In the genomic region with DNA sequence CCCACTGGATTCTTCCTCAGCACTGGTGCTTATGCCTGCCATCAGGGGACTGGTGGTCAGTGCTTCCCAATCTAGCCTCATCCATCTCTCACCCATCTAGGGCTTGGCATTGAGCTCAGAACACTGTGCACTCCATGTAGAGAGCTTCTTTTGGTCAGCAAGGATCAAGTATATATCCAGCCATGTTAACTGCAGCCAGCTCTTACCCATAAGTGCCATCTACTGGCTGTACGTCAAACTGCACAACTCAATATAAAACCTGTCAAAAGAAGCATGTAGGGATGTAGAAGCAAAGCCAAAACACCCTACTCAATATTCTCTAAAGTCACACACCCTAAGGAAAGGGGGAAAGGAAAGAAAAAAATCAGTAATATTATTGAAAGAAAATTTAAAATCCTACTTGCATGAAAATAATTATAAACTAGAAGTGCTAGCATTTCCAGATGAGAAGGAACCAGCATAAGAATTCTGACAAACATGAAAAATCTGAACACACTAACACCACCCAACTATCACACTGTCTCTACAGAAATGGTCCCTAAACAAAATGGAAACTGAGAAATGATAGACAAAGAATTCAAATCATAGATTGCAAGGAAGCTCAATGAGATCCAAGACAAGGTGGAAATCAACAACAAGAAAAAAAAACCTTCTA, we compare ENCODE assay signal across 8 cellular contexts.
DNase-seq lines count a peak whose midpoint lies in the region; ATAC-seq and TF ChIP-seq lines count a peak whose summit lies in the region.

No MANE protein-coding gene starts in this region.

- H3K4me3 ChIP-seq in GM12865 (ENCODE audit: low read depth, low read length) (no peak overlapping the region), Loucy (ENCODE audit: low read length, poor library complexity, severe bottlenecking) (no peak overlapping the region), SK-N-MC (no peak overlapping the region), trophoblast cell (ENCODE audit: low read depth, low read length) (no peak overlapping the region)

- H2BK120ac ChIP-seq in trophoblast cell (ENCODE audit: insufficient read depth, low read length, poor library complexity): no peak overlapping the region

- H3K9me2 ChIP-seq in Loucy (replicated peaks; ENCODE audit: low read depth, low read length): no peaks in the 10 kb centered on the region

- H3K23ac ChIP-seq in trophoblast cell (ENCODE audit: low read length): no peak overlapping the region

- no CpG with 5 or more reads among the region's 1 CpG for WGBS in trophoblast cell (ENCODE audit: extremely low coverage, insufficient coverage, insufficient read length)

- H3K79me2 ChIP-seq in Loucy (ENCODE audit: insufficient read depth, low read length): no peaks in the 10 kb centered on the region
- no peaks in the 10 kb centered on the region for H3K79me2 ChIP-seq in trophoblast cell (ENCODE audit: control insufficient read depth, insufficient read depth, low read length, poor library complexity)

- no peak overlapping the region for H3K4ac ChIP-seq in trophoblast cell (ENCODE audit: low read depth, low read length)

- H4K8ac ChIP-seq in trophoblast cell (ENCODE audit: low read depth, low read length): no peak overlapping the region

- no peaks in the 10 kb centered on the region for H3F3A ChIP-seq in Loucy (ENCODE audit: low read depth)

- H3K4me2 ChIP-seq in Loucy (ENCODE audit: low read depth, low read length, poor library complexity, severe bottlenecking) (no peak overlapping the region), trophoblast cell (ENCODE audit: low read length) (no peak overlapping the region)

- H3K18ac ChIP-seq in trophoblast cell (ENCODE audit: low read length): no peak overlapping the region

- no peak overlapping the region for H3K27ac ChIP-seq in SK-N-MC
- no peak overlapping the region for H3K27ac ChIP-seq in trophoblast cell (ENCODE audit: low read depth, low read length)

- H4K12ac ChIP-seq in trophoblast cell (ENCODE audit: low read depth, low read length): no peak overlapping the region

- H3K36me3 ChIP-seq in Loucy (ENCODE audit: insufficient read depth, low read length): no peaks in the 10 kb centered on the region
- no peaks in the 10 kb centered on the region for H3K36me3 ChIP-seq in SK-N-MC (ENCODE audit: insufficient read depth, low read length)
- no peaks in the 10 kb centered on the region for H3K36me3 ChIP-seq in trophoblast cell (ENCODE audit: control insufficient read depth in 1 of 2, insufficient read depth in 2 of 2, low read length in 2 of 2)

- ATAC-seq in HG02571 (IDR thresholded peaks at IDR 0.05; ENCODE audit: unreplicated experiment): peak; percentile 87

- H2AK5ac ChIP-seq in trophoblast cell (ENCODE audit: low read length): no peak overlapping the region

- no peak overlapping the region for H2BK5ac ChIP-seq in trophoblast cell (ENCODE audit: low read depth, low read length, poor library complexity)

- H4K91ac ChIP-seq in trophoblast cell (ENCODE audit: low read depth, low read length): no peak overlapping the region

- peak; percentile 68 for TF ChIP-seq CTCF in GM12865 (IDR thresholded peaks at IDR 0.05; ENCODE audit: insufficient read depth, low read depth, low read length, missing control alignments)
- peak; percentile 81 for TF ChIP-seq CTCF in Loucy (conservative IDR thresholded peaks at IDR 0.05; ENCODE audit: low read length)

- no peak overlapping the region for H2BK12ac ChIP-seq in trophoblast cell (ENCODE audit: low read length)

- no peaks in the 10 kb centered on the region for H4K20me1 ChIP-seq in Loucy (ENCODE audit: insufficient read depth, low read length, poor library complexity, severe bottlenecking)

- no peak overlapping the region for H2AFZ ChIP-seq in Loucy (ENCODE audit: low read length)
- H2AFZ ChIP-seq in trophoblast cell (ENCODE audit: insufficient read depth, low read length, poor library complexity): no peak overlapping the region

- H3K27me3 ChIP-seq in Loucy (ENCODE audit: insufficient read depth, low read length, poor library complexity, severe bottlenecking) (no peaks in the 10 kb centered on the region), trophoblast cell (ENCODE audit: insufficient read depth, low read length) (no peaks in the 10 kb centered on the region)

- H3K9me3 ChIP-seq in Loucy (ENCODE audit: insufficient read depth, low read depth, low read length) (no peaks in the 10 kb centered on the region), SK-N-MC (ENCODE audit: low read depth, low read length) (no peaks in the 10 kb centered on the region), trophoblast cell (ENCODE audit: insufficient read depth, low read depth, low read length) (no peaks in the 10 kb centered on the region)

- in situ Hi-C loops in ACHN (cut with HindIII; ENCODE audit: low pct_ligation_motif_present, low pct_unique_long_range_greater_than_20kb, low sequenced_read_pairs): no loop called here

- H3K9ac ChIP-seq in Loucy (ENCODE audit: low read depth, low read length, poor library complexity, severe bottlenecking) (no peak overlapping the region), SK-N-MC (ENCODE audit: insufficient read length) (no peak overlapping the region), trophoblast cell (ENCODE audit: low read length) (no peak overlapping the region)

- no peaks in the 10 kb centered on the region for H3K4me1 ChIP-seq in Loucy (ENCODE audit: insufficient read depth, low read length, poor library complexity, severe bottlenecking)
- no peaks in the 10 kb centered on the region for H3K4me1 ChIP-seq in trophoblast cell (ENCODE audit: control insufficient read depth in 1 of 2, insufficient read depth in 2 of 2, low read length in 2 of 2)

- DNase-seq in ACHN: peak; percentile 57
- peak; percentile 47 for DNase-seq in GM12865 (ENCODE audit: low read depth)
- peak; percentile 5 for DNase-seq in SK-N-MC (ENCODE audit: low read depth, low spot score)
- DNase-seq in fibroblast of the conjunctiva (ENCODE audit: low read depth): peak; percentile 21
- DNase-seq in trophoblast cell: peak; percentile 22 to 64
- DNase-seq in NCI-H226: no peak

- H3K14ac ChIP-seq in trophoblast cell (ENCODE audit: low read length): no peak overlapping the region

- no peaks in the 10 kb centered on the region for H3K79me1 ChIP-seq in trophoblast cell (ENCODE audit: low read length)
